In genomic region chr1:51516639-51517158, GRCh38 we compare ENCODE assay signal across 9 cellular contexts. TPM values are rescaled to one million over a fixed set of nuclear protein-coding genes. Genes with fewer than 3 reads are reported as not detected.
A peak's percentile ranks its signal among the peaks of the same experiment; 100 is the strongest.
DNase-seq lines count a peak whose midpoint lies in the region; ATAC-seq, FAIRE-seq and TF ChIP-seq lines count a peak whose summit lies in the region.
"Had no signal": no experiment of that assay in that cellular context is flagged by ENCODE, and none has a peak within 500 bp of the region (broad histone marks: within the 10 kb centered on the region; RNA-seq: fewer than 3 reads in every experiment).

No MANE protein-coding gene starts in this region.

- no peaks in the 10 kb centered on the region for H3K9me3 ChIP-seq in A549
- no peaks in the 10 kb centered on the region for H3K9me3 ChIP-seq in GM23248 (ENCODE audit: low read depth)
- H3K9me3 ChIP-seq in ascending aorta: no peaks in the 10 kb centered on the region
- H3K9me3 ChIP-seq in mesenchymal stem cell (ENCODE audit: control insufficient read depth, low read length): no peaks in the 10 kb centered on the region

- H3K79me2 ChIP-seq in GM23248 (ENCODE audit: insufficient read depth): peaks cover 69% of the 10 kb centered on the region

- DNase-seq in A549 (ENCODE audit: low read depth in 1 of 2, low spot score in 1 of 2) (no peak), GM23248 (peak; percentile 50), ascending aorta (ENCODE audit: low spot score in 2 of 2) (no peak), mesenchymal stem cell (no peak), NCI-H82 (lab: John Stamatoyannopoulos, UW) (no peak), mesenteric fat pad (ENCODE audit: low spot score) (no peak), COLO829 (ENCODE audit: low spot score) (no peak)
- DNase-seq in stimulated activated CD4-positive, alpha-beta T cell treated with anti-CD3 and anti-CD28 coated beads, Interleukin-15, amount 100 ng/mL, for 24 hours: no peak
- DNase-seq: NCI-H510A had no signal

- H2AFZ ChIP-seq in GM23248 (0 out of 2 replicates have a peak overlapping the region, but pooled peaks have one; percentile 75), mesenchymal stem cell (ENCODE audit: low read depth, low read length) (no peak overlapping the region)

- no peak overlapping the region for H3K4ac ChIP-seq in mesenchymal stem cell (ENCODE audit: low read depth in 1 of 2, low read length in 2 of 2)

- no peak for TF ChIP-seq EP300 in A549 (IDR thresholded peaks at IDR 0.05)

- H3K4me3 ChIP-seq in A549 (no peak overlapping the region), GM23248 (peak overlapping the region; percentile 86), ascending aorta (peak overlapping the region; percentile 95 to 98), mesenchymal stem cell (ENCODE audit: insufficient read depth in 1 of 2, low read depth in 1 of 2, low read length in 2 of 2) (peak overlapping the region in 1 of 2 experiments; percentile 95)

- H3K23ac ChIP-seq in mesenchymal stem cell (ENCODE audit: low read length in 2 of 2): no peak overlapping the region

- in situ Hi-C loops in GM23248 (cut with MboI): no loop called here

- no peak overlapping the region for H3K18ac ChIP-seq in mesenchymal stem cell (ENCODE audit: low read depth in 1 of 2, low read length in 2 of 2)

- intact Hi-C loops in ascending aorta (cut with DNase I): loop anchor here (5.0 to 10.0 kb wide), 3 partner anchors 94 to 538 kb away; partner anchors contain the start of genes BTF3L4 and TXNDC12

- no peak overlapping the region for H4K8ac ChIP-seq in mesenchymal stem cell (ENCODE audit: low read length)

- H3K9ac ChIP-seq in GM23248: peak overlapping the region; percentile 82; the same call in 1 of the 2 replicates
- H3K9ac ChIP-seq in mesenchymal stem cell (ENCODE audit: low read length): peak overlapping the region; percentile 94

- no peak for TF ChIP-seq POLR2A in A549 (IDR thresholded peaks at IDR 0.05; ENCODE audit: low read length)

- no peak overlapping the region for H3K14ac ChIP-seq in mesenchymal stem cell (ENCODE audit: low read length in 2 of 2)

- no peak overlapping the region for H3K27ac ChIP-seq in A549
- peak overlapping the region; percentile 56 for H3K27ac ChIP-seq in GM23248
- peak overlapping the region; percentile 7 to 93 for H3K27ac ChIP-seq in ascending aorta
- H3K27ac ChIP-seq in mesenchymal stem cell (ENCODE audit: low read length, poor library complexity, severe bottlenecking): no peak overlapping the region

- 60% methylated on average over 2 of the region's 2 CpGs for WGBS in A549 (ENCODE audit: missing lambda C conversion rate)
- 0 to 2% methylated on average over 2 of the region's 2 CpGs for WGBS in GM23248 (ENCODE audit: low coverage in 1 of 2, low lambda C conversion rate in 2 of 2, missing lambda C conversion rate in 2 of 2), 2 experiments
- no CpG with 5 or more reads among the region's 2 CpGs for WGBS in mesenchymal stem cell

- H3K4me1 ChIP-seq in A549: peaks cover 24% of the 10 kb centered on the region; the same call in 2 of the 3 replicates
- H3K4me1 ChIP-seq in GM23248 (ENCODE audit: insufficient read depth): peaks cover 55% of the 10 kb centered on the region
- peaks cover 3 to 35% of the 10 kb centered on the region in 2 donors for H3K4me1 ChIP-seq in ascending aorta
- peaks cover 4% of the 10 kb centered on the region for H3K4me1 ChIP-seq in mesenchymal stem cell (ENCODE audit: control insufficient read depth, insufficient read depth, low read depth, low read length)

- ATAC-seq in A549: no peak

- TF ChIP-seq RAD21 in A549 (conservative IDR thresholded peaks at IDR 0.05 in 1 of 2, IDR thresholded peaks at IDR 0.05 in 1 of 2): no peak

- H3K27me3 ChIP-seq in GM23248 (replicated peaks; ENCODE audit: insufficient read depth) (no peaks in the 10 kb centered on the region), ascending aorta (no peaks in the 10 kb centered on the region), mesenchymal stem cell (ENCODE audit: control insufficient read depth in 1 of 2, insufficient read depth in 1 of 2, low read length in 2 of 2) (no peaks in the 10 kb centered on the region)

- H2BK12ac ChIP-seq in mesenchymal stem cell (ENCODE audit: low read length in 2 of 2): no peak overlapping the region

- peaks cover 5% of the 10 kb centered on the region for H3K79me1 ChIP-seq in mesenchymal stem cell (replicated peaks; ENCODE audit: low read length, poor library complexity, severe bottlenecking)

- no peaks in the 10 kb centered on the region; the same call in 1 of the 2 replicates for H4K20me1 ChIP-seq in GM23248 (ENCODE audit: insufficient read depth)

- H2AK5ac ChIP-seq in mesenchymal stem cell (ENCODE audit: low read length, severe bottlenecking): no peak overlapping the region

- TF ChIP-seq CTCF in A549 (IDR thresholded peaks at IDR 0.05) (no peak), ascending aorta (IDR thresholded peaks at IDR 0.05) (no peak)

- H3K4me2 ChIP-seq in A549: peak overlapping the region; percentile 84
- peak overlapping the region; percentile 96 for H3K4me2 ChIP-seq in GM23248 (ENCODE audit: unreplicated experiment)
- no peak overlapping the region for H3K4me2 ChIP-seq in mesenchymal stem cell (ENCODE audit: low read length, poor library complexity, severe bottlenecking)

- H3K36me3 ChIP-seq in GM23248 (ENCODE audit: low read depth) (no peaks in the 10 kb centered on the region), ascending aorta (no peaks in the 10 kb centered on the region), mesenchymal stem cell (ENCODE audit: control insufficient read depth in 1 of 2, insufficient read depth in 2 of 2, low read depth in 1 of 2, low read length in 2 of 2) (no peaks in the 10 kb centered on the region)

- no peak overlapping the region for H2BK120ac ChIP-seq in mesenchymal stem cell (ENCODE audit: low read depth, low read length)

- CTCF ChIA-PET in A549 (lab: Yijun Ruan, JAX): interaction anchor here (1.0 kb wide), 1 partner anchor 11 kb away, joined by 3 read pairs; no protein-coding TSS in a partner anchor

- POLR2A ChIA-PET in A549 (lab: Yijun Ruan, JAX): no interaction called here

- H3F3A ChIP-seq in GM23248 (ENCODE audit: insufficient read depth): peaks cover 37% of the 10 kb centered on the region

- H2BK5ac ChIP-seq in mesenchymal stem cell (ENCODE audit: low read depth, low read length, poor library complexity, severe bottlenecking): no peak overlapping the region

- no peak overlapping the region for H2BK15ac ChIP-seq in mesenchymal stem cell (ENCODE audit: low read depth, poor library complexity, severe bottlenecking)

- FAIRE-seq in A549 (lab: Jason Lieb, UNC): no peak

- no peaks in the 10 kb centered on the region for H3K9me2 ChIP-seq in GM23248 (ENCODE audit: insufficient read depth)

- H4K91ac ChIP-seq in mesenchymal stem cell (ENCODE audit: low read length): no peak overlapping the region

TF ChIP-seq in A549, 52 proteins besides CTCF, POLR2A, EP300 and RAD21:
- TF ChIP-seq TP53 (CRISPR knock-in tag; IDR thresholded peaks at IDR 0.05) (no peak), REST (IDR thresholded peaks at IDR 0.05) (no peak), EHMT2 (IDR thresholded peaks at IDR 0.05; ENCODE audit: low read depth) (no peak), KDM5A (IDR thresholded peaks at IDR 0.05) (no peak)

RNA-seq across cellular contexts. Expression of gene EPS15, which starts 2.4 kb away (rescaled TPM):
- polyA plus RNA-seq in A549 (2011; rRNA removed) (33.4 and 35.4 TPM in 2 replicates), A549 (2017; fragmentation: RNase III; extraction: RNeasy Plus Mini Kit Qiagen cat#74134 plus additional on column Dnase treatment) (10.0 to 10.9 TPM (median 10.9 TPM) in 3 replicates), GM23248 (2016; fragmentation: Nextera tagmentation; extraction: Ambion mirVana) (25.9 and 26.9 TPM in 2 replicates)
- polyA plus RNA-seq in A549 (2012; cell fraction: cytosol; rRNA removed): 5.5 and 5.8 TPM in 2 replicates
- 2.8 and 3.9 TPM in 2 replicates for polyA plus RNA-seq in A549 (2012; cell fraction: nucleus; rRNA removed)
- polyA minus RNA-seq in A549 (2011; rRNA and poly(A)+ RNA removed): 19.9 and 20.6 TPM in 2 replicates
- 41.1 and 41.6 TPM in 2 replicates for total RNA-seq in GM23248 (2014; rRNA removed; shearing (Covaris generic))
- total RNA-seq in ascending aorta (44.6 TPM), mesenteric fat pad (98.9 TPM)
- 42.9 TPM for polyA plus RNA-seq in mesenchymal stem cell (2013, experiment 1 of 2)
- 41.3 TPM for polyA plus RNA-seq in mesenchymal stem cell (2013, experiment 2 of 2)

Comparison
In these comparisons a context has a peak if more than half of its experiments do, and no peak if none do; other contexts are left out.
1. H3K27ac ChIP-seq: peak in GM23248 (single experiment) and ascending aorta (2 of 2); none in A549 (0 of 2) and mesenchymal stem cell (single experiment).